ENCODE assay signal across 18 cellular contexts in genomic region chr14:33781267-33781666, GRCh38.
"Had no signal": no experiment of that assay in that cellular context is flagged by ENCODE, and none has a peak within 500 bp of the region (broad histone marks: within the 10 kb centered on the region; RNA-seq: fewer than 3 reads in every experiment).

No MANE protein-coding gene starts in this region.

- H3K9me3 Mint-ChIP-seq: activated naive CD4-positive, alpha-beta T cell treated with anti-CD3 and anti-CD28 coated beads, Interleukin-2, amount 50 U/mL, for 72 hours; activated T-helper 1 cell treated with anti-CD3 and anti-CD28 coated beads, Interleukin-12 subunit alpha, Interleukin-12 subunit beta, Interleukin-2, Interleukin-4 antibody, amounts not matched to agents 30 ng/mL and 10 ng/mL and 1 ng/mL, durations not matched to agents 14 hours and 24 hours and 36 hours; endodermal cell; stimulated activated naive CD8-positive, alpha-beta T cell treated with anti-CD3 and anti-CD28 coated beads, Interleukin-15, Interleukin-2, amounts not matched to agents 100 ng/mL and 50 ng/mL, for 24 hours; WTC11 had no signal

- H3K9me3 ChIP-seq: prostate gland, suprapubic skin, transverse colon, uterus had no signal

- H3K4me1 Mint-ChIP-seq: activated CD4-positive, alpha-beta T cell treated with anti-CD3 and anti-CD28 coated beads for 36 hours; immature natural killer cell had no signal

- H3K4me1 ChIP-seq: prostate gland, suprapubic skin, transverse colon, uterus had no signal

- ATAC-seq: activated CD4-positive, alpha-beta T cell treated with anti-CD3 and anti-CD28 coated beads for 36 hours; activated naive CD4-positive, alpha-beta T cell treated with anti-CD3 and anti-CD28 coated beads, Interleukin-2, amount 50 U/mL, for 72 hours; left ventricle myocardium superior; right cardiac atrium; WTC11 had no signal

- H3K27me3 ChIP-seq: suprapubic skin, transverse colon, uterus had no signal

- H3K4me3 Mint-ChIP-seq: activated CD4-positive, alpha-beta T cell treated with anti-CD3 and anti-CD28 coated beads for 36 hours; activated T-helper 1 cell treated with anti-CD3 and anti-CD28 coated beads, Interleukin-12 subunit alpha, Interleukin-12 subunit beta, Interleukin-2, Interleukin-4 antibody, amounts not matched to agents 30 ng/mL and 10 ng/mL and 1 ng/mL, durations not matched to agents 14 hours and 24 hours and 36 hours; endodermal cell; immature natural killer cell; stimulated activated naive CD8-positive, alpha-beta T cell treated with anti-CD3 and anti-CD28 coated beads, Interleukin-15, Interleukin-2, amounts not matched to agents 100 ng/mL and 50 ng/mL, for 24 hours; WTC11 had no signal

- H3K27ac Mint-ChIP-seq: activated CD4-positive, alpha-beta T cell treated with anti-CD3 and anti-CD28 coated beads for 36 hours; activated naive CD4-positive, alpha-beta T cell treated with anti-CD3 and anti-CD28 coated beads, Interleukin-2, amount 50 U/mL, for 72 hours; activated T-helper 1 cell treated with anti-CD3 and anti-CD28 coated beads, Interleukin-12 subunit alpha, Interleukin-12 subunit beta, Interleukin-2, Interleukin-4 antibody, amounts not matched to agents 30 ng/mL and 10 ng/mL and 1 ng/mL, durations not matched to agents 14 hours and 24 hours and 36 hours; endodermal cell; immature natural killer cell; stimulated activated naive CD8-positive, alpha-beta T cell treated with anti-CD3 and anti-CD28 coated beads, Interleukin-15, Interleukin-2, amounts not matched to agents 100 ng/mL and 50 ng/mL, for 24 hours; WTC11 had no signal

- DNase-seq: activated CD4-positive, alpha-beta T cell treated with anti-CD3 and anti-CD28 coated beads for 36 hours; activated CD4-positive, alpha-beta T cell treated with anti-CD3 and anti-CD28 coated beads, Interleukin-2, amount 50 U/mL, for 48 hours; activated gamma-delta T cell treated with Interleukin-2 at 50 U/mL for 16 hours; amniotic stem cell; endodermal cell; erythroblast; immature natural killer cell; left ventricle myocardium superior; occipital lobe; right cardiac atrium; transverse colon; uterus had no signal

- H3K4me3 ChIP-seq: prostate gland, suprapubic skin, transverse colon, uterus had no signal

- H3K27ac ChIP-seq: prostate gland, suprapubic skin, transverse colon, uterus had no signal

- H3K36me3 Mint-ChIP-seq: activated naive CD4-positive, alpha-beta T cell treated with anti-CD3 and anti-CD28 coated beads, Interleukin-2, amount 50 U/mL, for 72 hours; immature natural killer cell; WTC11 had no signal

- H3K36me3 ChIP-seq: prostate gland, suprapubic skin, transverse colon, uterus had no signal
